ENCODE assay signal across 8 cellular contexts in genomic region chr1:84442256-84442655, GRCh38. TPM values are rescaled to one million over a fixed set of nuclear protein-coding genes. Genes with fewer than 3 reads are reported as not detected.
DNase-seq lines count a peak whose midpoint lies in the region; ATAC-seq and TF ChIP-seq lines count a peak whose summit lies in the region.

No MANE protein-coding gene starts in this region.

- TF ChIP-seq CTCF in GM20000 (IDR thresholded peaks at IDR 0.05; ENCODE audit: extremely low read depth, missing control alignments): peak; percentile 18
- TF ChIP-seq CTCF in dorsolateral prefrontal cortex (IDR thresholded peaks at IDR 0.05 in 54 of 56, conservative IDR thresholded peaks at IDR 0.05 in 2 of 56; ENCODE audit: low read depth in 1 of 56, partially characterized antibody in 56 of 56): peak; percentile 26 to 74 (median 56)

- peaks cover 9 to 23% (median 11%) of the 10 kb centered on the region in 3 donors for H3K4me1 Mint-ChIP-seq in naive B cell

- H3K36me3 Mint-ChIP-seq in naive B cell: no peaks in the 10 kb centered on the region

- peak overlapping the region in 1 of 6 donors; percentile 25 for H3K27ac Mint-ChIP-seq in naive B cell

- peaks cover 0 to 15% (median 8%) of the 10 kb centered on the region in 3 donors for H3K27me3 Mint-ChIP-seq in naive B cell

- peaks cover 0 to 5% (median 0%) of the 10 kb centered on the region in 7 donors for H3K9me3 Mint-ChIP-seq in naive B cell

- H3K27ac ChIP-seq in dorsolateral prefrontal cortex: no peak overlapping the region

- H3K4me3 Mint-ChIP-seq in naive B cell: no peak overlapping the region

- ATAC-seq in HG03521 (IDR thresholded peaks at IDR 0.05; ENCODE audit: unreplicated experiment) (peak; percentile 97), naive B cell (ENCODE audit: low read depth in 2 of 2) (peak; percentile 89)

- H3K4me3 ChIP-seq in dorsolateral prefrontal cortex: no peak overlapping the region

- intact Hi-C loops in dorsolateral prefrontal cortex (cut with DNase I): loop anchor here in 1 of 2 donors (5.0 kb wide), 2 partner anchors 310 to 335 kb away; no protein-coding TSS in a partner anchor

- no peaks in the 10 kb centered on the region for H3K27me3 ChIP-seq in dorsolateral prefrontal cortex

- DNase-seq in NCI-H1092 treated with DMSO at 0.1 percent for 48 hours (lab: John Stamatoyannopoulos, UW) (peak; percentile 30), NCI-H1092 (lab: John Stamatoyannopoulos, UW) (no peak), GM20000 (ENCODE audit: low spot score) (peak; percentile 75), RPMI8226 (peak; percentile 24), dorsolateral prefrontal cortex (no peak), naive B cell (peak; percentile 57)
- no peak for DNase-seq in effector CD4-positive, alpha-beta T cell

RNA-seq across cellular contexts. Expression of gene RPF1, which starts 36.8 kb away (rescaled TPM):
- 10 to 100 TPM; 11.8 to 23.8 (median 18.5) TPM for total RNA-seq in dorsolateral prefrontal cortex
- 100 to 1,000 TPM in 1 of 6 donors, 10 to 100 TPM in 5; 54.8 to 110 (median 60.0) TPM for polyA plus RNA-seq in naive B cell (ENCODE audit: low read depth in 6 of 6)

RNA-seq across cellular contexts. Expression of gene DNASE2B, which starts 44.0 kb away (rescaled TPM):
- 1 to 10 TPM in 33 of 120 experiments, under 1 TPM in 55, not detected in 32; 0.35 to 2.3 (median 0.83) TPM for total RNA-seq in dorsolateral prefrontal cortex
- polyA plus RNA-seq in naive B cell (ENCODE audit: low read depth in 6 of 6): not detected

Comparison
In these comparisons a context has a peak if more than half of its experiments do, and no peak if none do; other contexts are left out.
1. DNase-seq: peak in NCI-H1092 treated with DMSO at 0.1 percent for 48 hours (single experiment), GM20000 (single experiment), RPMI8226 (single experiment) and naive B cell (single experiment); none in NCI-H1092 (single experiment), dorsolateral prefrontal cortex (0 of 10) and effector CD4-positive, alpha-beta T cell (single experiment).